In the genomic region with DNA sequence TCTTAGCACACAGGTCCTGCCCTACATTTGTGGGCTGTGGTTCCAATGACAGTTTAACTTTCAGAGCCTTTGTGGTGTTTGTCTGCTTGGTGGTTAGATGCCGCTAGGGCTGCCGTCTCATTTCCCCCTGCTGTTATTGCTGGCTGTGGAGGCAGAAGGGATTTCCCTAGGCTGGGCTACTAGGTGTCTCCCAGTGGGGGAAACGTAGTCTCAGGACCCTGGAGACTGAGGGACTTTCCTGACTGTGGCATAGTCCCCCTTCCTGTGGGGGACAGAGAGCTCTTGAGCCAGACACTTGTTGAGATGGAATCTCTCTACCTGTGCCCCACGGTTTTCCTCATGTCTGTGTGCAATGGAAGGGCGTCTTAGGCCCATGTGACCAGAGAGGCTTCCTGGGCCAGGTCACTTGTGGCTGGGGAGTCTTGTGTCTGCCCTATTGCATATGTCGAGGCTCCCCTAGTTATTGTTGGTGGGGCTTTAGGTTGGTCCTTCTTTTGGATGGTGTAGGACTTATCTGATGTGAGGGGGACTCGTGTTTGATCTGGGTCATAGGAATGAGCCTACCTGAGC, we compare ENCODE assay signal across 1 cellular context.
TF ChIP-seq lines count a peak whose summit lies in the region.

No MANE protein-coding gene starts in this region.

TF ChIP-seq in GM12878, 131 proteins besides CTCF, POLR2A, EP300 and RAD21 (continued from another document and continues in another):
- TF ChIP-seq, protein P1, sequence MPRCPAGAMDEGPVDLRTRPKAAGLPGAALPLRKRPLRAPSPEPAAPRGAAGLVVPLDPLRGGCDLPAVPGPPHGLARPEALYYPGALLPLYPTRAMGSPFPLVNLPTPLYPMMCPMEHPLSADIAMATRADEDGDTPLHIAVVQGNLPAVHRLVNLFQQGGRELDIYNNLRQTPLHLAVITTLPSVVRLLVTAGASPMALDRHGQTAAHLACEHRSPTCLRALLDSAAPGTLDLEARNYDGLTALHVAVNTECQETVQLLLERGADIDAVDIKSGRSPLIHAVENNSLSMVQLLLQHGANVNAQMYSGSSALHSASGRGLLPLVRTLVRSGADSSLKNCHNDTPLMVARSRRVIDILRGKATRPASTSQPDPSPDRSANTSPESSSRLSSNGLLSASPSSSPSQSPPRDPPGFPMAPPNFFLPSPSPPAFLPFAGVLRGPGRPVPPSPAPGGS (IDR thresholded peaks at IDR 0.05; ENCODE audit: borderline replicate concordance, insufficient read depth, low read depth, low read length, poor library complexity, severe bottlenecking), result peak; percentile 88
- TF ChIP-seq, protein P2, sequence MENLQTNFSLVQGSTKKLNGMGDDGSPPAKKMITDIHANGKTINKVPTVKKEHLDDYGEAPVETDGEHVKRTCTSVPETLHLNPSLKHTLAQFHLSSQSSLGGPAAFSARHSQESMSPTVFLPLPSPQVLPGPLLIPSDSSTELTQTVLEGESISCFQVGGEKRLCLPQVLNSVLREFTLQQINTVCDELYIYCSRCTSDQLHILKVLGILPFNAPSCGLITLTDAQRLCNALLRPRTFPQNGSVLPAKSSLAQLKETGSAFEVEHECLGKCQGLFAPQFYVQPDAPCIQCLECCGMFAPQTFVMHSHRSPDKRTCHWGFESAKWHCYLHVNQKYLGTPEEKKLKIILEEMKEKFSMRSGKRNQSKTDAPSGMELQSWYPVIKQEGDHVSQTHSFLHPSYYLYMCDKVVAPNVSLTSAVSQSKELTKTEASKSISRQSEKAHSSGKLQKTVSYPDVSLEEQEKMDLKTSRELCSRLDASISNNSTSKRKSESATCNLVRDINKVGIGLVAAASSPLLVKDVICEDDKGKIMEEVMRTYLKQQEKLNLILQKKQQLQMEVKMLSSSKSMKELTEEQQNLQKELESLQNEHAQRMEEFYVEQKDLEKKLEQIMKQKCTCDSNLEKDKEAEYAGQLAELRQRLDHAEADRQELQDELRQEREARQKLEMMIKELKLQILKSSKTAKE (IDR thresholded peaks at IDR 0.05; ENCODE audit: low read depth, poor library complexity, severe bottlenecking), result peak; percentile 99
- TF ChIP-seq SUZ12 (IDR thresholded peaks at IDR 0.05; ENCODE audit: unreplicated experiment), result no peak
- no peak for TF ChIP-seq EZH2 (IDR thresholded peaks at IDR 0.05; ENCODE audit: borderline replicate concordance, control insufficient read depth, low read depth, low read length)
- TF ChIP-seq TARDBP (IDR thresholded peaks at IDR 0.05; ENCODE audit: borderline replicate concordance), result no peak
- TF ChIP-seq IKZF2 (IDR thresholded peaks at IDR 0.05), result peak; percentile 97 to 98
- TF ChIP-seq, protein P3, sequence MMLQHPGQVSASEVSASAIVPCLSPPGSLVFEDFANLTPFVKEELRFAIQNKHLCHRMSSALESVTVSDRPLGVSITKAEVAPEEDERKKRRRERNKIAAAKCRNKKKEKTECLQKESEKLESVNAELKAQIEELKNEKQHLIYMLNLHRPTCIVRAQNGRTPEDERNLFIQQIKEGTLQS (IDR thresholded peaks at IDR 0.05; ENCODE audit: borderline replicate concordance, extremely low read depth, low read depth, low read length), result no peak
- TF ChIP-seq ZNF687 (IDR thresholded peaks at IDR 0.05), result peak; percentile 31; the same call in 1 of the 2 replicates
- peak in 1 of 2 experiments; percentile 82; a peak in 2 of 4 replicates for TF ChIP-seq ETV6 (conservative IDR thresholded peaks at IDR 0.05 in 1 of 2, IDR thresholded peaks at IDR 0.05 in 1 of 2; ENCODE audit: borderline replicate concordance in 1 of 2, low read depth in 1 of 2)
- TF ChIP-seq BMI1 (IDR thresholded peaks at IDR 0.05; ENCODE audit: borderline replicate concordance), result peak; percentile 56; the same call in 1 of the 2 replicates
- TF ChIP-seq, protein P4, sequence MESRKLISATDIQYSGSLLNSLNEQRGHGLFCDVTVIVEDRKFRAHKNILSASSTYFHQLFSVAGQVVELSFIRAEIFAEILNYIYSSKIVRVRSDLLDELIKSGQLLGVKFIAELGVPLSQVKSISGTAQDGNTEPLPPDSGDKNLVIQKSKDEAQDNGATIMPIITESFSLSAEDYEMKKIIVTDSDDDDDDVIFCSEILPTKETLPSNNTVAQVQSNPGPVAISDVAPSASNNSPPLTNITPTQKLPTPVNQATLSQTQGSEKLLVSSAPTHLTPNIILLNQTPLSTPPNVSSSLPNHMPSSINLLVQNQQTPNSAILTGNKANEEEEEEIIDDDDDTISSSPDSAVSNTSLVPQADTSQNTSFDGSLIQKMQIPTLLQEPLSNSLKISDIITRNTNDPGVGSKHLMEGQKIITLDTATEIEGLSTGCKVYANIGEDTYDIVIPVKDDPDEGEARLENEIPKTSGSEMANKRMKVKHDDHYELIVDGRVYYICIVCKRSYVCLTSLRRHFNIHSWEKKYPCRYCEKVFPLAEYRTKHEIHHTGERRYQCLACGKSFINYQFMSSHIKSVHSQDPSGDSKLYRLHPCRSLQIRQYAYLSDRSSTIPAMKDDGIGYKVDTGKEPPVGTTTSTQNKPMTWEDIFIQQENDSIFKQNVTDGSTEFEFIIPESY (IDR thresholded peaks at IDR 0.05), result no peak
- no peak for TF ChIP-seq RCOR1 (conservative IDR thresholded peaks at IDR 0.05; ENCODE audit: low read depth, low read length)
- TF ChIP-seq SUPT20H (IDR thresholded peaks at IDR 0.05; ENCODE audit: borderline replicate concordance, control insufficient read depth, low read depth, low read length), result no peak
- TF ChIP-seq ZNF24 (IDR thresholded peaks at IDR 0.05), result 0 out of 2 replicates have a peak, but pooled peaks have one; percentile 10
- no peak for TF ChIP-seq SMAD5 (IDR thresholded peaks at IDR 0.05; ENCODE audit: low read depth)
- TF ChIP-seq BCL11A (IDR thresholded peaks at IDR 0.05; ENCODE audit: low read depth, low read length), result peak; percentile 98
- TF ChIP-seq MYB (IDR thresholded peaks at IDR 0.05; ENCODE audit: borderline replicate concordance, low read depth, low read length), result peak; percentile 87
- TF ChIP-seq ZNF207 (IDR thresholded peaks at IDR 0.05; ENCODE audit: borderline replicate concordance), result no peak; the same call in 1 of the 2 replicates
- TF ChIP-seq RUNX3 (IDR thresholded peaks at IDR 0.05; ENCODE audit: low read length), result peak; percentile 99
- no peak for TF ChIP-seq STAT1 (conservative IDR thresholded peaks at IDR 0.05)
- TF ChIP-seq ZNF274 (IDR thresholded peaks at IDR 0.05; ENCODE audit: insufficient read depth, insufficient read length), result no peak
- TF ChIP-seq, protein P5, sequence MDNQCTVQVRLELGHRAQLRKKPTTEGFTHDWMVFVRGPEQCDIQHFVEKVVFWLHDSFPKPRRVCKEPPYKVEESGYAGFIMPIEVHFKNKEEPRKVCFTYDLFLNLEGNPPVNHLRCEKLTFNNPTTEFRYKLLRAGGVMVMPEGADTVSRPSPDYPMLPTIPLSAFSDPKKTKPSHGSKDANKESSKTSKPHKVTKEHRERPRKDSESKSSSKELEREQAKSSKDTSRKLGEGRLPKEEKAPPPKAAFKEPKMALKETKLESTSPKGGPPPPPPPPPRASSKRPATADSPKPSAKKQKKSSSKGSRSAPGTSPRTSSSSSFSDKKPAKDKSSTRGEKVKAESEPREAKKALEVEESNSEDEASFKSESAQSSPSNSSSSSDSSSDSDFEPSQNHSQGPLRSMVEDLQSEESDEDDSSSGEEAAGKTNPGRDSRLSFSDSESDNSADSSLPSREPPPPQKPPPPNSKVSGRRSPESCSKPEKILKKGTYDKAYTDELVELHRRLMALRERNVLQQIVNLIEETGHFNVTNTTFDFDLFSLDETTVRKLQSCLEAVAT (IDR thresholded peaks at IDR 0.05), result peak; percentile 94
- TF ChIP-seq, protein P6, sequence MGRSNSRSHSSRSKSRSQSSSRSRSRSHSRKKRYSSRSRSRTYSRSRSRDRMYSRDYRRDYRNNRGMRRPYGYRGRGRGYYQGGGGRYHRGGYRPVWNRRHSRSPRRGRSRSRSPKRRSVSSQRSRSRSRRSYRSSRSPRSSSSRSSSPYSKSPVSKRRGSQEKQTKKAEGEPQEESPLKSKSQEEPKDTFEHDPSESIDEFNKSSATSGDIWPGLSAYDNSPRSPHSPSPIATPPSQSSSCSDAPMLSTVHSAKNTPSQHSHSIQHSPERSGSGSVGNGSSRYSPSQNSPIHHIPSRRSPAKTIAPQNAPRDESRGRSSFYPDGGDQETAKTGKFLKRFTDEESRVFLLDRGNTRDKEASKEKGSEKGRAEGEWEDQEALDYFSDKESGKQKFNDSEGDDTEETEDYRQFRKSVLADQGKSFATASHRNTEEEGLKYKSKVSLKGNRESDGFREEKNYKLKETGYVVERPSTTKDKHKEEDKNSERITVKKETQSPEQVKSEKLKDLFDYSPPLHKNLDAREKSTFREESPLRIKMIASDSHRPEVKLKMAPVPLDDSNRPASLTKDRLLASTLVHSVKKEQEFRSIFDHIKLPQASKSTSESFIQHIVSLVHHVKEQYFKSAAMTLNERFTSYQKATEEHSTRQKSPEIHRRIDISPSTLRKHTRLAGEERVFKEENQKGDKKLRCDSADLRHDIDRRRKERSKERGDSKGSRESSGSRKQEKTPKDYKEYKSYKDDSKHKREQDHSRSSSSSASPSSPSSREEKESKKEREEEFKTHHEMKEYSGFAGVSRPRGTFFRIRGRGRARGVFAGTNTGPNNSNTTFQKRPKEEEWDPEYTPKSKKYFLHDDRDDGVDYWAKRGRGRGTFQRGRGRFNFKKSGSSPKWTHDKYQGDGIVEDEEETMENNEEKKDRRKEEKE (IDR thresholded peaks at IDR 0.05), result no peak
- TF ChIP-seq FOXK2 (IDR thresholded peaks at IDR 0.05), result no peak
- no peak for TF ChIP-seq NFYA (IDR thresholded peaks at IDR 0.05; ENCODE audit: borderline replicate concordance, low read depth, low read length)
- peak; percentile 64 for TF ChIP-seq KLF5 (IDR thresholded peaks at IDR 0.05; ENCODE audit: partially characterized antibody)
- no peak for TF ChIP-seq HCFC1 (IDR thresholded peaks at IDR 0.05; ENCODE audit: low read length)
- no peak for TF ChIP-seq HSF1 (IDR thresholded peaks at IDR 0.05; ENCODE audit: low read depth, low read length)
- TF ChIP-seq KAT2A (conservative IDR thresholded peaks at IDR 0.05; ENCODE audit: control insufficient read depth, low read depth, low read length), result no peak
- peak in 1 of 2 experiments; percentile 60; a peak in 1 of 4 replicates for TF ChIP-seq SRF (IDR thresholded peaks at IDR 0.05; ENCODE audit: low read depth in 2 of 2, low read length in 2 of 2)
- peak; percentile 44 for TF ChIP-seq SMARCA5 (IDR thresholded peaks at IDR 0.05)
- peak; percentile 40; the same call in 1 of the 2 replicates for TF ChIP-seq JUND (IDR thresholded peaks at IDR 0.05; ENCODE audit: low read depth, low read length)
- no peak for TF ChIP-seq SIN3A (IDR thresholded peaks at IDR 0.05; ENCODE audit: low read depth, low read length)
- peak; percentile 99 for TF ChIP-seq RELA (IDR thresholded peaks at IDR 0.05; ENCODE audit: borderline replicate concordance, partially characterized antibody)
- TF ChIP-seq, protein P7, sequence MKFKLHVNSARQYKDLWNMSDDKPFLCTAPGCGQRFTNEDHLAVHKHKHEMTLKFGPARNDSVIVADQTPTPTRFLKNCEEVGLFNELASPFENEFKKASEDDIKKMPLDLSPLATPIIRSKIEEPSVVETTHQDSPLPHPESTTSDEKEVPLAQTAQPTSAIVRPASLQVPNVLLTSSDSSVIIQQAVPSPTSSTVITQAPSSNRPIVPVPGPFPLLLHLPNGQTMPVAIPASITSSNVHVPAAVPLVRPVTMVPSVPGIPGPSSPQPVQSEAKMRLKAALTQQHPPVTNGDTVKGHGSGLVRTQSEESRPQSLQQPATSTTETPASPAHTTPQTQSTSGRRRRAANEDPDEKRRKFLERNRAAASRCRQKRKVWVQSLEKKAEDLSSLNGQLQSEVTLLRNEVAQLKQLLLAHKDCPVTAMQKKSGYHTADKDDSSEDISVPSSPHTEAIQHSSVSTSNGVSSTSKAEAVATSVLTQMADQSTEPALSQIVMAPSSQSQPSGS (IDR thresholded peaks at IDR 0.05; ENCODE audit: low read length), result peak; percentile 96
- peak; percentile 34; the same call in 1 of the 2 replicates for TF ChIP-seq PKNOX1 (IDR thresholded peaks at IDR 0.05)
